ENCODE assay signal across 1 cellular context in the genomic region with DNA sequence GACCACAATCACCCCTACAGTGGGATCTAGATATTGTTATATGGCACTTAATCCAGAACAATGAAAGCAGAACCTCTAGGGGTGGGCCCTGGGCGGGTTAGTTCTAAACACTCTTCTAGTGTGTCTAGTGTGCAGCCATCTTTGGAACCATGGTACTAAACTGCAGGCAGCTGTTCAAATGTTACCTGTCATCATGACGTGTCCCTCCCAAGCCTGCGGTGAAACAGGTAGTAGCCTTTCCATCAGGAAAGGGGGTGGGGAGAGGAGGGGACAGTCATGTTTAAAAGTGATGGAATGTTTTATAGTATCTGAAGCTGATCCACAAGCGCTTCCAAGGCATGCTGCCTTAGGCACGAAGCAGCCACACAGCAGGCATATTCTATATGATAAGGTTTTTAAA.
TF ChIP-seq lines count a peak whose summit lies in the region.

No MANE protein-coding gene starts in this region.

TF ChIP-seq in GM23338, 12 proteins besides CTCF, POLR2A, EP300 and RAD21 (continued from another document):
- no peak for TF ChIP-seq ETS1 (IDR thresholded peaks at IDR 0.05)
- no peak for TF ChIP-seq ZNF114 (CRISPR knock-in tag; IDR thresholded peaks at IDR 0.05)
- no peak for TF ChIP-seq EZH2phosphoT487 (IDR thresholded peaks at IDR 0.05; ENCODE audit: unreplicated experiment)
- TF ChIP-seq POLR2AphosphoS5 (IDR thresholded peaks at IDR 0.05; ENCODE audit: low read depth), result no peak
- TF ChIP-seq JUNB (IDR thresholded peaks at IDR 0.05; ENCODE audit: unreplicated experiment), result no peak
- TF ChIP-seq, protein P1, sequence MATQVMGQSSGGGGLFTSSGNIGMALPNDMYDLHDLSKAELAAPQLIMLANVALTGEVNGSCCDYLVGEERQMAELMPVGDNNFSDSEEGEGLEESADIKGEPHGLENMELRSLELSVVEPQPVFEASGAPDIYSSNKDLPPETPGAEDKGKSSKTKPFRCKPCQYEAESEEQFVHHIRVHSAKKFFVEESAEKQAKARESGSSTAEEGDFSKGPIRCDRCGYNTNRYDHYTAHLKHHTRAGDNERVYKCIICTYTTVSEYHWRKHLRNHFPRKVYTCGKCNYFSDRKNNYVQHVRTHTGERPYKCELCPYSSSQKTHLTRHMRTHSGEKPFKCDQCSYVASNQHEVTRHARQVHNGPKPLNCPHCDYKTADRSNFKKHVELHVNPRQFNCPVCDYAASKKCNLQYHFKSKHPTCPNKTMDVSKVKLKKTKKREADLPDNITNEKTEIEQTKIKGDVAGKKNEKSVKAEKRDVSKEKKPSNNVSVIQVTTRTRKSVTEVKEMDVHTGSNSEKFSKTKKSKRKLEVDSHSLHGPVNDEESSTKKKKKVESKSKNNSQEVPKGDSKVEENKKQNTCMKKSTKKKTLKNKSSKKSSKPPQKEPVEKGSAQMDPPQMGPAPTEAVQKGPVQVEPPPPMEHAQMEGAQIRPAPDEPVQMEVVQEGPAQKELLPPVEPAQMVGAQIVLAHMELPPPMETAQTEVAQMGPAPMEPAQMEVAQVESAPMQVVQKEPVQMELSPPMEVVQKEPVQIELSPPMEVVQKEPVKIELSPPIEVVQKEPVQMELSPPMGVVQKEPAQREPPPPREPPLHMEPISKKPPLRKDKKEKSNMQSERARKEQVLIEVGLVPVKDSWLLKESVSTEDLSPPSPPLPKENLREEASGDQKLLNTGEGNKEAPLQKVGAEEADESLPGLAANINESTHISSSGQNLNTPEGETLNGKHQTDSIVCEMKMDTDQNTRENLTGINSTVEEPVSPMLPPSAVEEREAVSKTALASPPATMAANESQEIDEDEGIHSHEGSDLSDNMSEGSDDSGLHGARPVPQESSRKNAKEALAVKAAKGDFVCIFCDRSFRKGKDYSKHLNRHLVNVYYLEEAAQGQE (IDR thresholded peaks at IDR 0.05; ENCODE audit: unreplicated experiment), result no peak
- no peak for TF ChIP-seq ZNF331 (CRISPR knock-in tag; IDR thresholded peaks at IDR 0.05; ENCODE audit: low read depth)
- TF ChIP-seq CREB1 (CRISPR knock-in tag; IDR thresholded peaks at IDR 0.05; ENCODE audit: low read depth), result no peak
